Comparison of ENCODE assay signal across 9 cellular contexts in the genomic region with DNA sequence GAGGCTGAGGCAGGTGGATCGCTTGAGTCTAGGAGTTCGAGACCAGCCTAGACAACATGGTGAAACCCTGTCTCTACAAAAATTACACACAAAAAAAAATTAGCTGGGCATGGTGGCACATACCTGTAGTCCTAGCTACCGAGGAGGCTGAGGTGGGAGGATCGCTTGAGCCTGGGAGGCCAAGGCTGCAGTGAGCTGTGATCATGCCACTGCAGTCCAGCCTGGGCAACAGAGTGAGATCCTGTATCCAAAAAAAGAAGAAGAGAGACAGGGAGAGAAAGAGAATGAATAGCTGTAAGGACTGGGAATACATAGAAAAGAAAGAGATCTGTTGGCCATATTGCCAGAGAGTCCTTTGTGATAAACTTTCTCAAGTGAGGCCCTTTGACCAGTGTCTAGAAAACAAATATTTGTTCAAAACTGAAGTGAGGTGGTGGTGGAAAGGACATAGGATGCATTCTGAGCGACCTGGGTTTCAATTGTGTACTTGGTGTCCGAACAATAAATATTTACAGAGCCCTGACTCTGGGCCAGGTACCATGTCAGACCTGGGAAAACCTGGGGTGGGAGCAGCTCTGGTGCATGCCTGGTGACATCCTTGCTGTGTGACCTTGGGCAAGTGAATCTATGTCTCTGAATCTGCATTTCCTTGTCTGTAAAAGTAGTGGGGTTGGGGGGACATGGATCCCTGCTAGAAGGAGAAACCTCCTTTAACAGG.
DNase-seq lines count a peak whose midpoint lies in the region; ATAC-seq and TF ChIP-seq lines count a peak whose summit lies in the region.
"Had no signal": no experiment of that assay in that cellular context is flagged by ENCODE, and none has a peak within 500 bp of the region (broad histone marks: within the 10 kb centered on the region; RNA-seq: fewer than 3 reads in every experiment).

No MANE protein-coding gene starts in this region.

- CTCF ChIA-PET in Calu3 (lab: Charles Lee): interaction anchor here (0.8 to 2.6 kb wide), 10 partner anchors 10 to 92 kb away, joined by 3 to 18 read pairs (median 9); no protein-coding TSS in a partner anchor

- no peak for TF ChIP-seq CTCF in Calu3 (IDR thresholded peaks at IDR 0.05; ENCODE audit: unreplicated experiment)
- TF ChIP-seq CTCF in RWPE2 (IDR thresholded peaks at IDR 0.05; ENCODE audit: poor library complexity, severe bottlenecking): no peak
- TF ChIP-seq CTCF in esophagus muscularis mucosa (IDR thresholded peaks at IDR 0.05): no peak
- TF ChIP-seq CTCF in osteocyte (IDR thresholded peaks at IDR 0.05): no peak

- no peak for ATAC-seq in RWPE2 (ENCODE audit: low read depth)
- ATAC-seq in HG03095 (IDR thresholded peaks at IDR 0.05; ENCODE audit: unreplicated experiment): no peak
- ATAC-seq in sciatic nerve: no peak

- no peak for DNase-seq in Calu3
- DNase-seq in RWPE2 (ENCODE audit: low spot score): no peak
- no peak for DNase-seq in esophagus muscularis mucosa (ENCODE audit: extremely low spot score)
- no peak for DNase-seq in osteocyte (ENCODE audit: extremely low spot score, unreplicated experiment)
- DNase-seq in NCI-H187 treated with DMSO at 0.1 percent for 48 hours (lab: John Stamatoyannopoulos, UW): no peak
- DNase-seq in sciatic nerve (ENCODE audit: low spot score): no peak
- no peak for DNase-seq in KBM-7
- DNase-seq: activated gamma-delta T cell had no signal

- TSS peak; percentile 24 for BruUV-seq in Calu3 (replicated peaks; lab: Mats Ljungman, UMichigan)

- H3K36me3 Mint-ChIP-seq in Calu3 (ENCODE audit: insufficient read depth, unreplicated experiment) (peaks cover 53% of the 10 kb centered on the region), osteocyte (ENCODE audit: unreplicated experiment) (no peaks in the 10 kb centered on the region)

- H3K4me3 ChIP-seq in RWPE2 (ENCODE audit: severe bottlenecking): no peak overlapping the region
- H3K4me3 ChIP-seq in esophagus muscularis mucosa: no peak overlapping the region

- H3K27ac Mint-ChIP-seq in Calu3 (ENCODE audit: unreplicated experiment) (peak overlapping the region; percentile 100), osteocyte (ENCODE audit: unreplicated experiment) (peak overlapping the region; percentile 97)

- H3K9me3 ChIP-seq in RWPE2 (ENCODE audit: severe bottlenecking) (no peaks in the 10 kb centered on the region), esophagus muscularis mucosa (no peaks in the 10 kb centered on the region)

- TF ChIP-seq POLR2A in esophagus muscularis mucosa (IDR thresholded peaks at IDR 0.05; ENCODE audit: low read depth): no peak

- no peak for TF ChIP-seq EP300 in esophagus muscularis mucosa (IDR thresholded peaks at IDR 0.05)

- H3K4me3 Mint-ChIP-seq in Calu3 (ENCODE audit: low read depth, unreplicated experiment) (peak overlapping the region; percentile 88), osteocyte (ENCODE audit: unreplicated experiment) (no peak overlapping the region)

- H3K4me1 Mint-ChIP-seq in Calu3 (ENCODE audit: low read depth, unreplicated experiment) (peaks cover 36% of the 10 kb centered on the region), osteocyte (ENCODE audit: unreplicated experiment) (peaks cover 19% of the 10 kb centered on the region)

- H3K27me3 ChIP-seq in RWPE2 (ENCODE audit: insufficient read depth, poor library complexity, severe bottlenecking) (no peaks in the 10 kb centered on the region), esophagus muscularis mucosa (no peaks in the 10 kb centered on the region)

- intact Hi-C loops in Calu3 (cut with micrococcal nuclease; ENCODE audit: unreplicated experiment) (loop anchor here (2.0 to 5.0 kb wide), 2 partner anchors 23 to 62 kb away; no protein-coding TSS in a partner anchor), esophagus muscularis mucosa (cut with DNase I) (loop anchor here (2.0 kb wide), 1 partner anchor 63 kb away; no protein-coding TSS in a partner anchor), sciatic nerve (cut with DNase I) (no loop called here)

- no peaks in the 10 kb centered on the region for H3K9me3 Mint-ChIP-seq in Calu3 (ENCODE audit: low read depth, unreplicated experiment)
- peaks cover 4% of the 10 kb centered on the region for H3K9me3 Mint-ChIP-seq in osteocyte (ENCODE audit: unreplicated experiment)

- in situ Hi-C loops in KBM-7 (cut with MboI; ENCODE audit: low pct_unique_long_range_greater_than_20kb, low sequenced_read_pairs): no loop called here

- H3K4me1 ChIP-seq in RWPE2 (ENCODE audit: insufficient read depth, poor library complexity, severe bottlenecking): peaks cover 33% of the 10 kb centered on the region
- H3K4me1 ChIP-seq in esophagus muscularis mucosa: peaks cover 37 to 49% (median 49%) of the 10 kb centered on the region in 4 donors

- H3K27ac ChIP-seq in RWPE2 (ENCODE audit: poor library complexity, severe bottlenecking) (peak overlapping the region; percentile 78), esophagus muscularis mucosa (replicated peaks in 1 of 4) (peak overlapping the region; percentile 72 to 86 (median 80))

- no peaks in the 10 kb centered on the region for H3K27me3 Mint-ChIP-seq in Calu3 (ENCODE audit: unreplicated experiment)
- peaks cover 3% of the 10 kb centered on the region for H3K27me3 Mint-ChIP-seq in osteocyte (ENCODE audit: unreplicated experiment)

- WGBS in esophagus muscularis mucosa: 91% methylated on average over 6 of the region's 6 CpGs

- H3K36me3 ChIP-seq in RWPE2 (ENCODE audit: low read depth) (no peaks in the 10 kb centered on the region), esophagus muscularis mucosa (no peaks in the 10 kb centered on the region)
